In the genomic region with DNA sequence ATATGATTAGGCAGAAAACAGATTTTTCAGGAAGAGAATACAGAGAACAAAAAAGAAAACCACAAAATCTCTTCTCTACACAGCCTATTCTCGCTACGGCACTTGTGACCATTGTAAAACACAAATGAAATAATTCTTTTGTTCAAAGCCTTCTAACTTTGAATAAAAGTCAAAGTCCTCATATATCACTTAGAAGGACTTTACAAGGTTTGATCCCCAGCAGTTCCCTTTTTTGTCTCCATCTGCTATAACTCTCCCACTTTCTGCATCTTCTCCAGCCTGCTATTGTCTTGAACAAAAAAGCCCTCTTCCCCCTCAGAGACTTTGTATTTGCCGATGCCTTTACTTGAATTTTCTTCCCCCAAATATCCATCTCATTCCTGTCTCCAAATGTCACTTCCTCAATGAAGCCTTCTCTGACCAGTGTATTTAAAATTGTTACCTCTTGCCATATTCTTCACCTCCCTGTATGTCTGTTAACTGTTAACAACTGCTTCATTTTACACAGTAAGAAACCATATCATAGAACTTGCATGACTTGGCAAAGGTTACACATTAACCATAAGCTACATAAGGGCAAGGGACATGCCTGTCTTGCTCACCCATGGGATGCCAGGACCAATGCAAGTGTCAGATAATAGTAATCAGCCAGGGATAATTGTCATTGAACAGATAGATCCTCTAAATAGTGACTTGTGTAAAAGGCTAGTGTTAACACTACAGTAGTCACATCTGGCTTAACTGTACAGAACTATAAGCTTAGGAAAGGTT, we compare ENCODE assay signal across 10 cellular contexts.
DNase-seq lines count a peak whose midpoint lies in the region; ATAC-seq, FAIRE-seq and TF ChIP-seq lines count a peak whose summit lies in the region.
"Had no signal": no experiment of that assay in that cellular context is flagged by ENCODE, and none has a peak within 500 bp of the region (broad histone marks: within the 10 kb centered on the region; RNA-seq: fewer than 3 reads in every experiment).

No MANE protein-coding gene starts in this region.

- no peak for TF ChIP-seq CTCF in MCF 10A (IDR thresholded peaks at IDR 0.05; ENCODE audit: unreplicated experiment)
- no peak for TF ChIP-seq CTCF in mammary epithelial cell (conservative IDR thresholded peaks at IDR 0.05 in 1 of 2, IDR thresholded peaks at IDR 0.05 in 1 of 2; ENCODE audit: extremely low read depth in 1 of 2, insufficient read depth in 1 of 2, low read depth in 1 of 2, low read length in 2 of 2)
- TF ChIP-seq CTCF in SU-DHL-6 (IDR thresholded peaks at IDR 0.05; ENCODE audit: insufficient read depth, low read length, poor library complexity, severe bottlenecking): no peak
- TF ChIP-seq CTCF in keratinocyte (optimal IDR thresholded peaks at IDR 0.05 in 1 of 3, IDR thresholded peaks at IDR 0.05 in 1 of 3, conservative IDR thresholded peaks at IDR 0.05 in 1 of 3; ENCODE audit: extremely low read depth in 1 of 3, insufficient read depth in 2 of 3, low read length in 3 of 3): no peak
- TF ChIP-seq CTCF in upper lobe of right lung (IDR thresholded peaks at IDR 0.05): no peak

- H3K27ac Mint-ChIP-seq in MCF 10A (ENCODE audit: low read depth, unreplicated experiment): peak overlapping the region; percentile 13

- H4K20me1 ChIP-seq in mammary epithelial cell (ENCODE audit: insufficient read depth, low read length) (no peaks in the 10 kb centered on the region), SU-DHL-6 (ENCODE audit: low read depth, low read length) (no peaks in the 10 kb centered on the region), keratinocyte (ENCODE audit: control insufficient read depth, extremely low read depth, insufficient read depth, low read length) (no peaks in the 10 kb centered on the region)

- peaks cover 31% of the 10 kb centered on the region for H3K36me3 Mint-ChIP-seq in MCF 10A (ENCODE audit: insufficient read depth, unreplicated experiment)

- H3K27me3 ChIP-seq in mammary epithelial cell (ENCODE audit: insufficient read depth, low read length) (no peaks in the 10 kb centered on the region), SU-DHL-6 (ENCODE audit: low read length) (no peaks in the 10 kb centered on the region), keratinocyte (ENCODE audit: control insufficient read depth, extremely low read depth, insufficient read depth, low read length) (no peaks in the 10 kb centered on the region), upper lobe of right lung (no peaks in the 10 kb centered on the region)

- no peak for FAIRE-seq in keratinocyte (lab: Jason Lieb, UNC)
- FAIRE-seq: bronchial epithelial cell had no signal

- dilution Hi-C loops in mammary epithelial cell (cut with HindIII; ENCODE audit: low sequenced_read_pairs): no loop called here
- dilution Hi-C loops in keratinocyte (cut with MboI; ENCODE audit: extremely low pct_ligation_motif_present, low sequenced_read_pairs): no loop called here

- no peaks in the 10 kb centered on the region for H3K9me3 ChIP-seq in mammary epithelial cell (replicated peaks; ENCODE audit: insufficient read depth, low read length)
- no peaks in the 10 kb centered on the region for H3K9me3 ChIP-seq in SU-DHL-6 (ENCODE audit: insufficient read depth, low read length)
- no peaks in the 10 kb centered on the region for H3K9me3 ChIP-seq in keratinocyte (ENCODE audit: control insufficient read depth, low read depth, low read length)
- no peaks in the 10 kb centered on the region for H3K9me3 ChIP-seq in upper lobe of right lung
- H3K9me3 ChIP-seq: Caco-2 had no signal

- H3K9me3 Mint-ChIP-seq in MCF 10A (ENCODE audit: unreplicated experiment): no peaks in the 10 kb centered on the region

- ATAC-seq in upper lobe of right lung: no peak

- POLR2A ChIA-PET in MCF 10A (lab: Yijun Ruan, JAX): interaction anchor here (0.6 kb wide), 1 partner anchor 192 kb away, joined by 3 read pairs; no protein-coding TSS in a partner anchor

- H3K9ac ChIP-seq in mammary epithelial cell (ENCODE audit: insufficient read depth, low read length) (no peak overlapping the region), SU-DHL-6 (ENCODE audit: low read length) (no peak overlapping the region), keratinocyte (ENCODE audit: control insufficient read depth, extremely low read depth, insufficient read depth, low read length) (no peak overlapping the region)

- peaks cover 3% of the 10 kb centered on the region for H3K36me3 ChIP-seq in mammary epithelial cell (ENCODE audit: insufficient read depth, low read length)
- peaks cover 52% of the 10 kb centered on the region for H3K36me3 ChIP-seq in SU-DHL-6 (ENCODE audit: low read length)
- H3K36me3 ChIP-seq in keratinocyte (ENCODE audit: control insufficient read depth in 2 of 2, extremely low read depth in 1 of 2, insufficient read depth in 2 of 2, low read length in 2 of 2): peaks cover 0 to 2% of the 10 kb centered on the region in 2 experiments
- peaks cover 6% of the 10 kb centered on the region for H3K36me3 ChIP-seq in upper lobe of right lung

- H3K4me1 ChIP-seq in mammary epithelial cell (ENCODE audit: insufficient read depth, low read length) (no peaks in the 10 kb centered on the region), keratinocyte (ENCODE audit: control insufficient read depth, extremely low read depth, insufficient read depth, low read length) (peaks cover 19% of the 10 kb centered on the region), upper lobe of right lung (peaks cover 24% of the 10 kb centered on the region)

- intact Hi-C loops in MCF 10A (cut with micrococcal nuclease): no loop called here
- intact Hi-C loops in mammary epithelial cell (cut with micrococcal nuclease): no loop called here
- intact Hi-C loops in upper lobe of right lung (cut with DNase I): no loop called here

- H3K9me1 ChIP-seq in keratinocyte (ENCODE audit: control insufficient read depth, extremely low read depth, insufficient read depth, low read length): no peaks in the 10 kb centered on the region

- CTCF ChIA-PET in MCF 10A (lab: Yijun Ruan, JAX) (interaction anchor here (0.6 to 0.7 kb wide), 2 partner anchors 27 to 88 kb away, joined by 3 read pairs; no protein-coding TSS in a partner anchor), mammary epithelial cell (lab: Charles Lee; ENCODE audit: low non-redundant PET) (no interaction called here)

- no peaks in the 10 kb centered on the region for H3K9me2 ChIP-seq in SU-DHL-6 (replicated peaks; ENCODE audit: insufficient read depth, low read length)

- H3K79me2 ChIP-seq in mammary epithelial cell (ENCODE audit: insufficient read depth, low read length) (no peaks in the 10 kb centered on the region), SU-DHL-6 (ENCODE audit: insufficient read depth, low read length) (peaks cover 20% of the 10 kb centered on the region; the same call in 1 of the 2 replicates), keratinocyte (ENCODE audit: control insufficient read depth, insufficient read depth, low read length) (no peaks in the 10 kb centered on the region)

- WGBS in mammary epithelial cell (ENCODE audit: low coverage, missing lambda C conversion rate): 84% methylated on average over 3 of the region's 3 CpGs

- no peak overlapping the region for H3K27ac ChIP-seq in mammary epithelial cell (ENCODE audit: insufficient read depth, low read depth, low read length)
- H3K27ac ChIP-seq in SU-DHL-6 (ENCODE audit: low read depth, low read length): peak overlapping the region; percentile 41
- peak overlapping the region; percentile 50 for H3K27ac ChIP-seq in keratinocyte (ENCODE audit: control insufficient read depth, insufficient read depth, low read length)
- peak overlapping the region; percentile 12 for H3K27ac ChIP-seq in upper lobe of right lung

- BruUV-seq in MCF 10A (replicated peaks; lab: Mats Ljungman, UMichigan): no TSS peak
- no TSS peak for BruUV-seq in mammary epithelial cell (replicated peaks; lab: Mats Ljungman, UMichigan)

- H3K4me3 ChIP-seq in mammary epithelial cell (replicated peaks in 1 of 3; ENCODE audit: insufficient read depth in 1 of 3, low read depth in 2 of 3, low read length in 3 of 3) (no peak overlapping the region), SU-DHL-6 (ENCODE audit: insufficient read depth, low read length, poor library complexity, severe bottlenecking) (no peak overlapping the region), keratinocyte (ENCODE audit: control insufficient read depth in 2 of 3, extremely low read depth in 1 of 3, insufficient read depth in 2 of 3, low read depth in 1 of 3, low read length in 3 of 3) (no peak overlapping the region), upper lobe of right lung (no peak overlapping the region)

- H3F3A ChIP-seq in SU-DHL-6 (ENCODE audit: insufficient read depth): peaks cover 10% of the 10 kb centered on the region; the same call in 1 of the 2 replicates

- no peak overlapping the region for H2AFZ ChIP-seq in mammary epithelial cell (ENCODE audit: low read depth, low read length)
- H2AFZ ChIP-seq in SU-DHL-6 (ENCODE audit: low read depth, low read length, severe bottlenecking): no peak overlapping the region
- no peak overlapping the region for H2AFZ ChIP-seq in keratinocyte (ENCODE audit: control insufficient read depth, low read length)

- peaks cover 10% of the 10 kb centered on the region for H3K4me1 Mint-ChIP-seq in MCF 10A (ENCODE audit: insufficient read depth, unreplicated experiment)

- H3K4me2 ChIP-seq in mammary epithelial cell (ENCODE audit: insufficient read depth, low read depth, low read length) (no peak overlapping the region), SU-DHL-6 (ENCODE audit: low read depth, low read length, poor library complexity, severe bottlenecking) (no peak overlapping the region), keratinocyte (ENCODE audit: control insufficient read depth, extremely low read depth, insufficient read depth, low read depth, low read length) (peak overlapping the region; percentile 22)

- H3K27me3 Mint-ChIP-seq in MCF 10A (ENCODE audit: insufficient read depth, unreplicated experiment): no peaks in the 10 kb centered on the region

- H3K4me3 Mint-ChIP-seq in MCF 10A (ENCODE audit: unreplicated experiment): no peak overlapping the region

- in situ Hi-C loops in mammary epithelial cell (cut with MboI; ENCODE audit: low sequenced_read_pairs in 2 of 2): no loop called here

- no peak for DNase-seq in MCF 10A (ENCODE audit: unreplicated experiment)
- no peak for DNase-seq in mammary epithelial cell
- DNase-seq in keratinocyte (ENCODE audit: low read depth, low spot score): no peak
- DNase-seq in upper lobe of right lung: no peak
- no peak for DNase-seq in NCI-H2081 (lab: John Stamatoyannopoulos, UW)
- no peak for DNase-seq in NCI-H1930 (lab: John Stamatoyannopoulos, UW)
- DNase-seq in H4 (ENCODE audit: low spot score): no peak
- DNase-seq: Caco-2 had no signal
